Comparison of ENCODE assay signal across 28 cellular contexts in genomic region chr2:71457959-71458322, GRCh38. TPM values are rescaled to one million over a fixed set of nuclear protein-coding genes. Genes with fewer than 3 reads are reported as not detected.
A peak's percentile ranks its signal among the peaks of the same experiment; 100 is the strongest.
DNase-seq lines count a peak whose midpoint lies in the region; ATAC-seq, FAIRE-seq and TF ChIP-seq lines count a peak whose summit lies in the region.
"Had no signal": no experiment of that assay in that cellular context is flagged by ENCODE, and none has a peak within 500 bp of the region (broad histone marks: within the 10 kb centered on the region; RNA-seq: fewer than 3 reads in every experiment).

No MANE protein-coding gene starts in this region.

- H3K9me3 Mint-ChIP-seq in stimulated activated naive CD8-positive, alpha-beta T cell treated with anti-CD3 and anti-CD28 coated beads, Interleukin-15, amount 100 ng/mL, for 72 hours: no peaks in the 10 kb centered on the region
- H3K9me3 Mint-ChIP-seq: central memory CD8-positive, alpha-beta T cell; memory B cell; neural crest cell; stimulated activated effector memory CD8-positive, alpha-beta T cell treated with anti-CD3 and anti-CD28 coated beads, Interleukin-12 subunit alpha, Interleukin-12 subunit beta, amount 100 ng/mL, for 72 hours had no signal

- peaks cover 30% of the 10 kb centered on the region for H3K4me1 Mint-ChIP-seq in stimulated activated naive CD8-positive, alpha-beta T cell treated with anti-CD3 and anti-CD28 coated beads, Interleukin-15, amount 100 ng/mL, for 72 hours
- H3K4me1 Mint-ChIP-seq: memory B cell had no signal

- CTCF ChIA-PET in endothelial cell of umbilical vein (lab: Charles Lee): interaction anchor here (1.7 to 19.5 kb wide), 3 partner anchors 9 to 158 kb away, joined by 11 to 670 read pairs (median 20); no protein-coding TSS in a partner anchor

- no peaks in the 10 kb centered on the region for H3K79me2 ChIP-seq in endothelial cell of umbilical vein (ENCODE audit: control insufficient read depth, insufficient read depth, low read length)

- TF ChIP-seq CTCF in ascending aorta (IDR thresholded peaks at IDR 0.05) (no peak), endothelial cell of umbilical vein (IDR thresholded peaks at IDR 0.05; ENCODE audit: extremely low read depth in 1 of 2, insufficient read depth in 1 of 2, low read depth in 1 of 2, low read length in 2 of 2) (no peak)

- no peak for ATAC-seq in stimulated activated naive CD8-positive, alpha-beta T cell treated with anti-CD3 and anti-CD28 coated beads, Interleukin-15, amount 100 ng/mL, for 72 hours
- ATAC-seq: Panc1; stimulated activated effector memory CD8-positive, alpha-beta T cell treated with anti-CD3 and anti-CD28 coated beads, Interleukin-12 subunit alpha, Interleukin-12 subunit beta, amount 100 ng/mL, for 72 hours had no signal

- H3K4me2 ChIP-seq in endothelial cell of umbilical vein (ENCODE audit: insufficient read depth, low read length): no peak overlapping the region
- H3K4me2 ChIP-seq: KMS-11 had no signal

- H3K4me3 Mint-ChIP-seq in stimulated activated naive CD8-positive, alpha-beta T cell treated with anti-CD3 and anti-CD28 coated beads, Interleukin-15, amount 100 ng/mL, for 72 hours: no peak overlapping the region
- H3K4me3 Mint-ChIP-seq: activated naive CD8-positive, alpha-beta T cell; central memory CD8-positive, alpha-beta T cell; memory B cell; neural crest cell; stimulated activated effector memory CD8-positive, alpha-beta T cell treated with anti-CD3 and anti-CD28 coated beads, Interleukin-12 subunit alpha, Interleukin-12 subunit beta, amount 100 ng/mL, for 72 hours had no signal

- no TSS peak for BruUV-seq in endothelial cell of umbilical vein (replicated peaks; lab: Mats Ljungman, UMichigan)

- H3K4me1 ChIP-seq in ascending aorta (peaks cover 12 to 26% of the 10 kb centered on the region in 2 donors), endothelial cell of umbilical vein (ENCODE audit: control insufficient read depth, extremely low read depth, insufficient read depth, low read length) (peaks cover 79% of the 10 kb centered on the region), rectal smooth muscle tissue (ENCODE audit: control insufficient read depth, insufficient read depth, low read length) (peaks cover 44% of the 10 kb centered on the region)
- H3K4me1 ChIP-seq: HAP-1 had no signal

- H3K27me3 Mint-ChIP-seq in stimulated activated naive CD8-positive, alpha-beta T cell treated with anti-CD3 and anti-CD28 coated beads, Interleukin-15, amount 100 ng/mL, for 72 hours: peaks cover 52% of the 10 kb centered on the region

- DNase-seq in NCI-H226 (peak; percentile 56), ascending aorta (ENCODE audit: low spot score in 2 of 2) (no peak), endothelial cell of umbilical vein (ENCODE audit: low read depth, low spot score) (no peak), NCI-H82 (lab: John Stamatoyannopoulos, UW) (no peak), middle frontal gyrus (ENCODE audit: extremely low spot score, low spot score) (no peak), NCI-H2081 treated with DMSO at 0.1 percent for 48 hours (lab: John Stamatoyannopoulos, UW) (no peak)
- no peak for DNase-seq in stimulated activated naive CD8-positive, alpha-beta T cell treated with anti-CD3 and anti-CD28 coated beads, Interleukin-15, amount 100 ng/mL, for 72 hours
- DNase-seq: activated CD4-positive, alpha-beta T cell treated with anti-CD3 and anti-CD28 coated beads for 4 hours; COR-L47; NCI-H1417; NCI-H2029 treated with DMSO at 0.1 percent for 48 hours; NCI-H2227 treated with DMSO at 0.1 percent for 48 hours; posterior cingulate gyrus; stimulated activated CD4-positive, alpha-beta T cell treated with anti-CD3 and anti-CD28 coated beads, Interleukin-15, amount 100 ng/mL, for 24 hours; SW 1271 had no signal

- no peaks in the 10 kb centered on the region for H3K36me3 ChIP-seq in ascending aorta
- H3K36me3 ChIP-seq in endothelial cell of umbilical vein (ENCODE audit: control insufficient read depth in 2 of 2, extremely low read depth in 1 of 2, insufficient read depth in 2 of 2, low read length in 2 of 2): no peaks in the 10 kb centered on the region
- no peaks in the 10 kb centered on the region for H3K36me3 ChIP-seq in rectal smooth muscle tissue (ENCODE audit: control insufficient read depth, insufficient read depth, low read length)
- H3K36me3 ChIP-seq: HAP-1, MG63 had no signal

- H3K27ac ChIP-seq in ascending aorta: peak overlapping the region; percentile 0 to 36
- no peak overlapping the region for H3K27ac ChIP-seq in endothelial cell of umbilical vein (ENCODE audit: insufficient read depth, low read depth, low read length)
- H3K27ac ChIP-seq in rectal smooth muscle tissue (ENCODE audit: low read depth, low read length): peak overlapping the region; percentile 21
- H3K27ac ChIP-seq: C4-2B, KMS-11 had no signal

- dilution Hi-C loops in endothelial cell of umbilical vein (cut with MboI; ENCODE audit: extremely low pct_ligation_motif_present, low sequenced_read_pairs): no loop called here

- no peak overlapping the region for H3K27ac Mint-ChIP-seq in stimulated activated naive CD8-positive, alpha-beta T cell treated with anti-CD3 and anti-CD28 coated beads, Interleukin-15, amount 100 ng/mL, for 72 hours
- H3K27ac Mint-ChIP-seq: activated naive CD8-positive, alpha-beta T cell; activated T-helper 2 cell treated with anti-CD3 and anti-CD28 coated beads, Interferon-gamma antibody, Interleukin-2, Interleukin-4, amounts not matched to agents 10 μg/mL and 5 μg/mL and 100 μg/mL, durations not matched to agents 14 hours and 24 hours and 36 hours; memory B cell; stimulated activated effector memory CD8-positive, alpha-beta T cell treated with anti-CD3 and anti-CD28 coated beads, Interleukin-12 subunit alpha, Interleukin-12 subunit beta, amount 100 ng/mL, for 72 hours had no signal

- no peak overlapping the region for H2AFZ ChIP-seq in endothelial cell of umbilical vein (ENCODE audit: low read depth, low read length)

- H3K4me3 ChIP-seq in ascending aorta: no peak overlapping the region
- H3K4me3 ChIP-seq in endothelial cell of umbilical vein (replicated peaks in 1 of 3; ENCODE audit: insufficient read depth in 1 of 3, low read depth in 1 of 3, low read length in 3 of 3): no peak overlapping the region
- H3K4me3 ChIP-seq in rectal smooth muscle tissue (ENCODE audit: low read length): no peak overlapping the region
- H3K4me3 ChIP-seq: HAP-1, MG63 had no signal

- FAIRE-seq in endothelial cell of umbilical vein (lab: Jason Lieb, UNC): peak; percentile 77
- FAIRE-seq: GM12891 had no signal

- H3K9me3 ChIP-seq in ascending aorta (no peaks in the 10 kb centered on the region), endothelial cell of umbilical vein (replicated peaks; ENCODE audit: control insufficient read depth, insufficient read depth, low read length) (no peaks in the 10 kb centered on the region)
- H3K9me3 ChIP-seq: HAP-1, MG63 had no signal

- H3K27me3 ChIP-seq in ascending aorta: no peaks in the 10 kb centered on the region
- H3K27me3 ChIP-seq in endothelial cell of umbilical vein (ENCODE audit: control insufficient read depth in 2 of 2, insufficient read depth in 2 of 2, low read length in 2 of 2): no peaks in the 10 kb centered on the region
- H3K27me3 ChIP-seq in rectal smooth muscle tissue (ENCODE audit: control insufficient read depth, insufficient read depth, low read length): no peaks in the 10 kb centered on the region
- H3K27me3 ChIP-seq: MG63 had no signal

- H3K9me1 ChIP-seq in endothelial cell of umbilical vein (replicated peaks; ENCODE audit: control insufficient read depth, extremely low read depth, insufficient read depth, low read length): no peaks in the 10 kb centered on the region

- H4K20me1 ChIP-seq in endothelial cell of umbilical vein (replicated peaks; ENCODE audit: control insufficient read depth, extremely low read depth, insufficient read depth, low read length): no peaks in the 10 kb centered on the region

- intact Hi-C loops in ascending aorta (cut with DNase I) (no loop called here), endothelial cell of umbilical vein (cut with micrococcal nuclease) (loop anchor here (5.0 to 10.0 kb wide), 3 partner anchors 126 to 161 kb away; partner anchors contain the start of gene ZNF638)

- H3K9ac ChIP-seq in endothelial cell of umbilical vein (replicated peaks; ENCODE audit: extremely low read depth, insufficient read depth, low read length) (no peak overlapping the region), rectal smooth muscle tissue (ENCODE audit: low read length) (no peak overlapping the region)
- H3K9ac ChIP-seq: KMS-11 had no signal

- TF ChIP-seq POLR2A in endothelial cell of umbilical vein (IDR thresholded peaks at IDR 0.05; ENCODE audit: low read depth, low read length): no peak

- POLR2A ChIA-PET in endothelial cell of umbilical vein (lab: Charles Lee): no interaction called here

TF ChIP-seq in endothelial cell of umbilical vein, 7 proteins besides CTCF, POLR2A, EP300 and RAD21:
- TF ChIP-seq POLR2AphosphoS5 (IDR thresholded peaks at IDR 0.05; ENCODE audit: insufficient read depth, low read depth, low read length) (no peak), JUN (IDR thresholded peaks at IDR 0.05; ENCODE audit: borderline replicate concordance, insufficient read depth, insufficient read length, low read depth) (no peak), GATA2 (IDR thresholded peaks at IDR 0.05; ENCODE audit: insufficient read depth, insufficient read length, low read depth, low read length) (peak; percentile 29), MAX (IDR thresholded peaks at IDR 0.05; ENCODE audit: insufficient read depth, insufficient read length) (no peak), FOS (IDR thresholded peaks at IDR 0.05; ENCODE audit: borderline replicate concordance, insufficient read depth, low read length) (no peak)
TF ChIP-seq in endothelial cell of umbilical vein: peak in this region for 1.

RNA-seq across cellular contexts. Expression of gene DYSF, which starts 4.6 kb away (rescaled TPM):
- total RNA-seq in ascending aorta: 58.3 TPM
- total RNA-seq in endothelial cell of umbilical vein: 134 and 152 TPM in 2 replicates
- 50.9 and 53.5 TPM in 2 replicates for polyA plus RNA-seq in endothelial cell of umbilical vein
- 49.0 and 50.6 TPM in 2 replicates for polyA plus RNA-seq in endothelial cell of umbilical vein (2011; cell fraction: cytosol; rRNA removed)
- polyA plus RNA-seq in endothelial cell of umbilical vein (2011; cell fraction: nucleus; rRNA removed): 84.1 and 102 TPM in 2 replicates
- polyA plus RNA-seq in endothelial cell of umbilical vein (2012): 29.9 and 46.0 TPM in 2 replicates
- polyA minus RNA-seq in endothelial cell of umbilical vein: 111 and 117 TPM in 2 replicates
- 0.72 TPM for polyA minus RNA-seq in endothelial cell of umbilical vein (2011; cell fraction: cytosol; rRNA and poly(A)+ RNA removed)
- polyA minus RNA-seq in endothelial cell of umbilical vein (2011; cell fraction: nucleus; rRNA and poly(A)+ RNA removed): 62.9 and 88.7 TPM in 2 replicates
- total RNA-seq: activated T-helper 2 cell treated with anti-CD3 and anti-CD28 coated beads, Interferon-gamma antibody, Interleukin-2, Interleukin-4, amounts not matched to agents 10 μg/mL and 5 μg/mL and 100 μg/mL, durations not matched to agents 14 hours and 24 hours and 36 hours had no signal
